In genomic region chr6:148769304-148769968, GRCh38 we compare ENCODE assay signal across 20 cellular contexts. TPM values are rescaled to one million over a fixed set of nuclear protein-coding genes. Genes with fewer than 3 reads are reported as not detected.
A peak's percentile ranks its signal among the peaks of the same experiment; 100 is the strongest.
DNase-seq lines count a peak whose midpoint lies in the region; ATAC-seq, FAIRE-seq and TF ChIP-seq lines count a peak whose summit lies in the region.
"Had no signal": no experiment of that assay in that cellular context is flagged by ENCODE, and none has a peak within 500 bp of the region (broad histone marks: within the 10 kb centered on the region; RNA-seq: fewer than 3 reads in every experiment).

No MANE protein-coding gene starts in this region.

- H2AK5ac ChIP-seq in H1 (ENCODE audit: low read depth, low read length), result no peak overlapping the region

- ATAC-seq in right lobe of liver, result no peak
- no peak for ATAC-seq in naive thymus-derived CD8-positive, alpha-beta T cell
- ATAC-seq: HCT116 had no signal

- no peak overlapping the region for H2BK12ac ChIP-seq in H1 (ENCODE audit: low read depth, low read length)

- peaks cover 10 to 99% of the 10 kb centered on the region in 2 experiments for H3K79me2 ChIP-seq in H1 (ENCODE audit: control insufficient read depth in 1 of 2, insufficient read depth in 2 of 2, low read length in 2 of 2)
- peaks cover 100% of the 10 kb centered on the region for H3K79me2 ChIP-seq in neural progenitor cell (ENCODE audit: low read depth)

- no peak overlapping the region for H2BK120ac ChIP-seq in H1 (replicated peaks; ENCODE audit: low read depth, low read length)

- H3K4me3 ChIP-seq in H1 (ENCODE audit: extremely low read depth in 1 of 4, insufficient read depth in 2 of 4, low read depth in 3 of 4, low read length in 4 of 4) (no peak overlapping the region), neural progenitor cell (no peak overlapping the region), right lobe of liver (no peak overlapping the region)

- H3K36me3 ChIP-seq in H1 (ENCODE audit: control insufficient read depth in 2 of 4, insufficient read depth in 4 of 4, low read length in 3 of 4) (no peaks in the 10 kb centered on the region), neural progenitor cell (no peaks in the 10 kb centered on the region), right lobe of liver (no peaks in the 10 kb centered on the region)
- H3K36me3 ChIP-seq: BE2C had no signal

- peaks cover 11% of the 10 kb centered on the region for H3F3A ChIP-seq in neural progenitor cell (ENCODE audit: low read depth)

- no peak overlapping the region for H4K91ac ChIP-seq in H1 (replicated peaks; ENCODE audit: insufficient read length, low read length)

- TF ChIP-seq EP300 in H1 (IDR thresholded peaks at IDR 0.05; ENCODE audit: borderline replicate concordance in 1 of 2, low read depth in 2 of 2, low read length in 2 of 2), result no peak

- H3K27me3 ChIP-seq in H1 (replicated peaks in 1 of 4; ENCODE audit: control insufficient read depth in 3 of 4, extremely low read depth in 1 of 4, insufficient read depth in 3 of 4, low read length in 3 of 4) (no peaks in the 10 kb centered on the region), neural progenitor cell (no peaks in the 10 kb centered on the region), right lobe of liver (no peaks in the 10 kb centered on the region)

- H3K27me3 Mint-ChIP-seq in activated CD4-positive, alpha-beta T cell treated with anti-CD3 and anti-CD28 coated beads, Interleukin-2, amount 10 ng/mL, durations not matched to agents 24 days and 14 days, result peaks cover 63% of the 10 kb centered on the region
- H3K27me3 Mint-ChIP-seq in neural progenitor cell (ENCODE audit: insufficient read depth, low read depth), result peaks cover 5% of the 10 kb centered on the region
- H3K27me3 Mint-ChIP-seq in naive thymus-derived CD8-positive, alpha-beta T cell, result peaks cover 0 to 5% (median 2%) of the 10 kb centered on the region in 5 donors

- no peak overlapping the region for H3K4me2 ChIP-seq in H1 (ENCODE audit: insufficient read depth in 1 of 2, low read depth in 2 of 2, low read length in 2 of 2)
- peak overlapping the region; percentile 32 for H3K4me2 ChIP-seq in neural progenitor cell

- H4K5ac ChIP-seq in H1 (ENCODE audit: insufficient read length, low read depth, low read length), result no peak overlapping the region

- no peak overlapping the region for H3K56ac ChIP-seq in H1 (replicated peaks; ENCODE audit: insufficient read length, low read depth, low read length)

- H3K18ac ChIP-seq in H1 (ENCODE audit: extremely low read depth, low read length), result no peak overlapping the region

- peaks cover 8 to 13% of the 10 kb centered on the region in 2 experiments for H4K20me1 ChIP-seq in H1 (replicated peaks in 1 of 2; ENCODE audit: control insufficient read depth in 1 of 2, insufficient read depth in 2 of 2, low read length in 2 of 2)
- peaks cover 52% of the 10 kb centered on the region for H4K20me1 ChIP-seq in neural progenitor cell (ENCODE audit: low read depth)

- TF ChIP-seq CTCF in H1 (IDR thresholded peaks at IDR 0.05; ENCODE audit: control extremely low read depth in 1 of 3, insufficient read depth in 1 of 3, low read depth in 1 of 3, low read length in 3 of 3) (no peak), neural progenitor cell (IDR thresholded peaks at IDR 0.05) (no peak), right lobe of liver (IDR thresholded peaks at IDR 0.05) (no peak)

- H3K9ac ChIP-seq in H1 (replicated peaks in 1 of 4; ENCODE audit: extremely low read depth in 1 of 4, low read depth in 3 of 4, low read length in 3 of 4) (no peak overlapping the region), neural progenitor cell (no peak overlapping the region)

- CTCF ChIA-PET in H1 (lab: Charles Lee; ENCODE audit: partially characterized antibody), result interaction anchor here (1.1 kb wide), 1 partner anchor 95 kb away, joined by 3 read pairs; no protein-coding TSS in a partner anchor

- H3K9me3 Mint-ChIP-seq in activated CD4-positive, alpha-beta T cell treated with anti-CD3 and anti-CD28 coated beads, Interleukin-2, amount 10 ng/mL, durations not matched to agents 24 days and 14 days, result no peaks in the 10 kb centered on the region
- peaks cover 7% of the 10 kb centered on the region for H3K9me3 Mint-ChIP-seq in neural progenitor cell
- H3K9me3 Mint-ChIP-seq in naive thymus-derived CD8-positive, alpha-beta T cell, result no peaks in the 10 kb centered on the region
- H3K9me3 Mint-ChIP-seq: CD8-positive, alpha-beta T cell had no signal

- TF ChIP-seq POLR2A in H1 (IDR thresholded peaks at IDR 0.05; ENCODE audit: control extremely low read depth in 1 of 2, low read depth in 2 of 2, low read length in 2 of 2) (no peak), right lobe of liver (IDR thresholded peaks at IDR 0.05) (no peak)

- H3K14ac ChIP-seq in H1 (ENCODE audit: insufficient read length), result no peak overlapping the region

- 63% methylated on average over 4 of the region's 4 CpGs; no CpG with 5 or more reads in 1 of the 2 experiments for WGBS in H1 (ENCODE audit: extremely low coverage in 1 of 2, insufficient coverage in 1 of 2, insufficient read length in 1 of 2, insufficient replicate concordance in 2 of 2, low coverage in 1 of 2, low lambda C conversion rate in 2 of 2, missing lambda C conversion rate in 1 of 2), 2 experiments
- 43% methylated on average over 4 of the region's 4 CpGs for WGBS in right lobe of liver (ENCODE audit: insufficient coverage, low coverage, low lambda C conversion rate, missing lambda C conversion rate)

- peaks cover 5% of the 10 kb centered on the region; the same call in 1 of the 2 replicates for H3K79me1 ChIP-seq in H1 (ENCODE audit: low read depth, low read length)

- no peak overlapping the region for H4K8ac ChIP-seq in H1 (ENCODE audit: extremely low read depth, insufficient read depth, low read length)

- H2AFZ ChIP-seq in H1 (ENCODE audit: low read length), result no peak overlapping the region
- H2AFZ ChIP-seq in neural progenitor cell (replicated peaks), result no peak overlapping the region

- DNase-seq in activated CD4-positive, alpha-beta T cell treated with anti-CD3 and anti-CD28 coated beads, Interleukin-2, amount 10 ng/mL, durations not matched to agents 24 days and 14 days, result peak; percentile 28
- no peak for DNase-seq in activated CD4-positive, alpha-beta T cell treated with anti-CD3 and anti-CD28 coated beads, Interleukin-2, amount 50 U/mL, for 48 hours
- DNase-seq in RPMI7951 (ENCODE audit: low read depth) (peak; percentile 4), H1 (ENCODE audit: low read depth in 1 of 2, low spot score in 2 of 2) (no peak), neural progenitor cell (ENCODE audit: low spot score) (peak; percentile 56), NCI-H446 (lab: John Stamatoyannopoulos, UW) (no peak), right lobe of liver (no peak)
- DNase-seq in naive thymus-derived CD8-positive, alpha-beta T cell, result no peak
- DNase-seq: 8988T; BE2C; CD8-positive, alpha-beta T cell; DMS79 treated with DMSO at 0.1 percent for 48 hours; NCI-H1417; NCI-H187; NCI-H2227 treated with DMSO at 0.1 percent for 48 hours; SIG-M5 had no signal

- H2BK5ac ChIP-seq in H1 (ENCODE audit: low read depth, low read length), result no peak overlapping the region

- POLR2A ChIA-PET in H1 (lab: Charles Lee; ENCODE audit: partially characterized antibody), result interaction anchor here (1.2 kb wide), 1 partner anchor 8 kb away, joined by 4 read pairs; no protein-coding TSS in a partner anchor
- POLR2A ChIA-PET in naive thymus-derived CD8-positive, alpha-beta T cell (lab: Charles Lee), result no interaction called here

- no peak overlapping the region for H3K4ac ChIP-seq in H1 (replicated peaks; ENCODE audit: insufficient read length, low read depth, low read length)

- H3K4me3 Mint-ChIP-seq in activated CD4-positive, alpha-beta T cell treated with anti-CD3 and anti-CD28 coated beads, Interleukin-2, amount 10 ng/mL, durations not matched to agents 24 days and 14 days, result no peak overlapping the region
- no peak overlapping the region for H3K4me3 Mint-ChIP-seq in neural progenitor cell
- no peak overlapping the region for H3K4me3 Mint-ChIP-seq in naive thymus-derived CD8-positive, alpha-beta T cell

- H3K9me3 ChIP-seq in H1 (ENCODE audit: insufficient read depth in 2 of 2, low read depth in 1 of 2, low read length in 1 of 2) (no peaks in the 10 kb centered on the region), neural progenitor cell (ENCODE audit: low read depth) (no peaks in the 10 kb centered on the region), right lobe of liver (no peaks in the 10 kb centered on the region)
- H3K9me3 ChIP-seq: BE2C had no signal

- no peak overlapping the region for H2BK15ac ChIP-seq in H1 (ENCODE audit: low read length)

- H3K36me3 Mint-ChIP-seq in activated CD4-positive, alpha-beta T cell treated with anti-CD3 and anti-CD28 coated beads, Interleukin-2, amount 10 ng/mL, durations not matched to agents 24 days and 14 days (ENCODE audit: low read depth), result no peaks in the 10 kb centered on the region
- H3K36me3 Mint-ChIP-seq in neural progenitor cell, result peaks cover 5% of the 10 kb centered on the region
- H3K36me3 Mint-ChIP-seq in naive thymus-derived CD8-positive, alpha-beta T cell, result no peaks in the 10 kb centered on the region
- H3K36me3 Mint-ChIP-seq: CD8-positive, alpha-beta T cell had no signal

- no peak overlapping the region for H3K27ac Mint-ChIP-seq in activated CD4-positive, alpha-beta T cell treated with anti-CD3 and anti-CD28 coated beads, Interleukin-2, amount 10 ng/mL, durations not matched to agents 24 days and 14 days
- no peak overlapping the region for H3K27ac Mint-ChIP-seq in neural progenitor cell
- peak overlapping the region in 1 of 10 donors; percentile 5 for H3K27ac Mint-ChIP-seq in naive thymus-derived CD8-positive, alpha-beta T cell

- intact Hi-C loops in activated CD4-positive, alpha-beta T cell treated with anti-CD3 and anti-CD28 coated beads, Interleukin-2, amount 10 ng/mL, durations not matched to agents 24 days and 14 days (cut with micrococcal nuclease), result no loop called here
- intact Hi-C loops in right lobe of liver (cut with DNase I), result no loop called here

- no peaks in the 10 kb centered on the region; the same call in 1 of the 2 replicates for H3K23me2 ChIP-seq in H1 (ENCODE audit: low read depth, low read length)

- H2BK20ac ChIP-seq in H1 (ENCODE audit: low read length), result no peak overlapping the region

- no peak for FAIRE-seq in H1 (lab: Jason Lieb, UNC)
- FAIRE-seq: D721Med had no signal

- H3K4me1 ChIP-seq in H1 (replicated peaks in 1 of 4; ENCODE audit: control insufficient read depth in 3 of 4, insufficient read depth in 4 of 4, low read length in 3 of 4) (peaks cover 6 to 26% (median 20%) of the 10 kb centered on the region in 4 experiments; a peak in 6 of 7 replicates), neural progenitor cell (peaks cover 31% of the 10 kb centered on the region), right lobe of liver (no peaks in the 10 kb centered on the region)
- H3K4me1 ChIP-seq: BE2C had no signal

- H3K23ac ChIP-seq in H1 (ENCODE audit: insufficient read length), result no peak overlapping the region

- H3K27ac ChIP-seq in H1 (ENCODE audit: low read depth, low read length), result no peak overlapping the region
- no peak overlapping the region for H3K27ac ChIP-seq in neural progenitor cell
- no peak overlapping the region for H3K27ac ChIP-seq in right lobe of liver
- H3K27ac ChIP-seq: RWPE1 had no signal

- TF ChIP-seq RAD21 in H1 (IDR thresholded peaks at IDR 0.05 in 1 of 2, conservative IDR thresholded peaks at IDR 0.05 in 1 of 2; ENCODE audit: low read depth in 2 of 2, low read length in 2 of 2), result no peak

- peaks cover 3% of the 10 kb centered on the region for H3K4me1 Mint-ChIP-seq in activated CD4-positive, alpha-beta T cell treated with anti-CD3 and anti-CD28 coated beads, Interleukin-2, amount 10 ng/mL, durations not matched to agents 24 days and 14 days
- peaks cover 13% of the 10 kb centered on the region for H3K4me1 Mint-ChIP-seq in neural progenitor cell
- peaks cover 7 to 48% (median 31%) of the 10 kb centered on the region in 4 donors for H3K4me1 Mint-ChIP-seq in naive thymus-derived CD8-positive, alpha-beta T cell

RNA-seq across cellular contexts. Expression of gene UST, which starts 22.6 kb away (rescaled TPM):
- total RNA-seq in activated CD4-positive, alpha-beta T cell treated with anti-CD3 and anti-CD28 coated beads, Interleukin-2, amount 10 ng/mL, durations not matched to agents 24 days and 14 days, result 0.70 and 0.90 TPM in 2 replicates
- 5.7 and 6.8 TPM in 2 replicates for total RNA-seq in RPMI7951 (2014; rRNA removed; shearing (Covaris generic))
- 31.9 and 34.5 TPM in 2 replicates for total RNA-seq in H1 (2021; fragmentation: NEBNext Ultra II Directional; extraction: Animal tissue kit (Norgen Biotek cat#: 25700))
- polyA plus RNA-seq in H1 (2011; rRNA removed), result 9.5 and 13.5 TPM in 2 replicates
- 14.5 TPM for polyA plus RNA-seq in H1 (2011; cell fraction: cytosol; rRNA removed)
- polyA plus RNA-seq in H1 (2011; cell fraction: nucleus; rRNA removed), result 11.0 TPM
- 19.6 to 25.7 TPM (median 21.6 TPM) in 4 replicates for polyA plus RNA-seq in H1 (2012, experiment 1 of 2)
- polyA plus RNA-seq in H1 (2012, experiment 2 of 2), result 14.0 TPM
- polyA plus RNA-seq in H1 (2013, experiment 1 of 2), result 36.2 TPM
- 38.7 TPM for polyA plus RNA-seq in H1 (2013, experiment 2 of 2)
- polyA minus RNA-seq in H1 (2011; rRNA and poly(A)+ RNA removed), result 16.8 and 20.8 TPM in 2 replicates
- 17.0 TPM for polyA minus RNA-seq in H1 (2011; cell fraction: cytosol; rRNA and poly(A)+ RNA removed)
- 28.7 TPM for polyA minus RNA-seq in H1 (2011; cell fraction: nucleus; rRNA and poly(A)+ RNA removed)
- total RNA-seq in neural progenitor cell (ENCODE audit: low replicate concordance) (33.3 and 33.9 TPM in 2 replicates), right lobe of liver (1 to 10 TPM in 3 of 6 experiments, under 1 TPM in 3; 0.44 to 1.9 (median 0.91) TPM)
- total RNA-seq in naive thymus-derived CD8-positive, alpha-beta T cell, result 1 to 10 TPM in 1 of 2 experiments, under 1 TPM in 1; 0.47 to 1.1 TPM
- 1 to 10 TPM in 1 of 3 donors, under 1 TPM in 2; 0.08 to 1.4 (median 0.26) TPM for polyA plus RNA-seq in naive thymus-derived CD8-positive, alpha-beta T cell
- total RNA-seq: G401 had no signal

Comparison
In these comparisons a context has a peak if more than half of its experiments do, and no peak if none do; other contexts are left out.
1. DNase-seq: peak in activated CD4-positive, alpha-beta T cell treated with anti-CD3 and anti-CD28 coated beads, Interleukin-2, amount 10 ng/mL, durations not matched to agents 24 days and 14 days (single experiment), RPMI7951 (single experiment) and neural progenitor cell (single experiment); none in activated CD4-positive, alpha-beta T cell treated with anti-CD3 and anti-CD28 coated beads, Interleukin-2, amount 50 U/mL, for 48 hours (0 of 2), H1 (0 of 2), NCI-H446 (0 of 2), right lobe of liver (0 of 3) and naive thymus-derived CD8-positive, alpha-beta T cell (0 of 10).